Comparison of ENCODE assay signal across 22 cellular contexts in genomic region chr14:35998303-35998702, GRCh38.
"Had no signal": no experiment of that assay in that cellular context is flagged by ENCODE, and none has a peak within 500 bp of the region (broad histone marks: within the 10 kb centered on the region; RNA-seq: fewer than 3 reads in every experiment).

No MANE protein-coding gene starts in this region.

- H3K9me3 Mint-ChIP-seq: naive thymus-derived CD4-positive, alpha-beta T cell; nephron progenitor cell had no signal

- FAIRE-seq: endometrium, frontal cortex, keratinocyte had no signal

- H3K27me3 ChIP-seq: ovary, testis, tibial nerve, upper lobe of right lung, vagina had no signal

- H3K27ac Mint-ChIP-seq: naive thymus-derived CD4-positive, alpha-beta T cell; nephron progenitor cell; progenitor cell of endocrine pancreas had no signal

- H3K4me3 Mint-ChIP-seq: naive thymus-derived CD4-positive, alpha-beta T cell; nephron progenitor cell had no signal

- ATAC-seq: esophagus mucosa; heart right ventricle; left lung; lower lobe of right lung; naive thymus-derived CD4-positive, alpha-beta T cell; right cardiac atrium; upper lobe of right lung had no signal

- H3K4me1 ChIP-seq: heart right ventricle, left lung, lower lobe of right lung, testis, tibial nerve, upper lobe of right lung, vagina had no signal

- H3K36me3 ChIP-seq: heart right ventricle, left lung, lower lobe of right lung, ovary, tibial nerve, upper lobe of right lung, vagina had no signal

- H3K27me3 Mint-ChIP-seq: progenitor cell of endocrine pancreas had no signal

- H3K27ac ChIP-seq: coronary artery, heart right ventricle, left lung, lower lobe of right lung, ovary, testis, tibial nerve, upper lobe of right lung, vagina had no signal

- H3K36me3 Mint-ChIP-seq: naive thymus-derived CD4-positive, alpha-beta T cell had no signal

- H3K4me1 Mint-ChIP-seq: naive thymus-derived CD4-positive, alpha-beta T cell had no signal

- H3K4me2 ChIP-seq: smooth muscle cell had no signal

- H3K4me3 ChIP-seq: coronary artery, heart right ventricle, left lung, lower lobe of right lung, ovary, smooth muscle cell, testis, tibial nerve, upper lobe of right lung, vagina had no signal

- DNase-seq: effector CD8-positive, alpha-beta T cell; heart right ventricle; left lung; lower lobe of right lung; mesenchymal stem cell; naive thymus-derived CD4-positive, alpha-beta T cell; nephron progenitor cell; ovary; right cardiac atrium; stimulated activated CD4-positive, alpha-beta T cell treated with anti-CD3 and anti-CD28 coated beads, Interleukin-2, amount 100 ng/mL, for 48 hours; stimulated activated naive CD4-positive, alpha-beta T cell treated with Interleukin-2 at 50 U/mL for 16 hours; testis; upper lobe of right lung had no signal

- H3K9me3 ChIP-seq: heart right ventricle, left lung, lower lobe of right lung, ovary, testis, tibial nerve, upper lobe of right lung, vagina had no signal
